In the genomic region with DNA sequence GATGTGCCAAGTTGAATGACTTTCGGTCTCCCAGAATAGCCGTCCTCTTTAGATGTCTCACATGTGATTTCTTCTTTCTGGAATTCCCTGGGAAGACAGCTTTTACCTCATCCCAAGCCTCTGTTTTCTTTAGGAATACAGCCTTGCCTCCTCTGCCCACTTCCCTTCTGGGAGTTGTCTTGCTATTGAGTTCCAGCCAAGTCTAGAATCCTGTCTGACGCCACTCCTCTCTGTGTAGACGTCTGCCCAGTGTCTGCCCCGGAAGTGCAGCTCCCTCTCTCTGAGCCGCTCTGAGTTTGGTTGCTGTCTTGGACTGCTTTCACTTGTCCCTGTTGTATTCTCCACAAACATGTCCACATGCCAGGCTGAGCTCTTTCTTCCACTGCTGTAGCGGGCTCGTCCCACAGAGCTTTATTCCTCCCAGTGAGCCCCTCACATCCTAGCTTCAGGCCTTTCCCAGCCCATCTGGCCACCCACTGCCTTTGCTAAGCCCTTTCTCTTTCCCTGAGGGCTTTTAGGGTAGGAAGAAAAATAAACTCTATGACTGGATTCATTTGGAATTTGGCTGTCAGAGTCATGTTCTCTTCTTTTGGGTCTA, we compare ENCODE assay signal across 8 cellular contexts. TPM values are rescaled to one million over a fixed set of nuclear protein-coding genes. Genes with fewer than 3 reads are reported as not detected.
DNase-seq lines count a peak whose midpoint lies in the region; ATAC-seq and TF ChIP-seq lines count a peak whose summit lies in the region.

No MANE protein-coding gene starts in this region.

- H3K4me3 ChIP-seq in psoas muscle, result peak overlapping the region; percentile 26

- H3K36me3 Mint-ChIP-seq in activated CD4-positive, alpha-beta T cell treated with anti-CD3 and anti-CD28 coated beads, Interleukin-2, amount 10 ng/mL, durations not matched to agents 24 days and 14 days (ENCODE audit: low read depth), result no peaks in the 10 kb centered on the region

- H3K4me1 Mint-ChIP-seq in activated CD4-positive, alpha-beta T cell treated with anti-CD3 and anti-CD28 coated beads, Interleukin-2, amount 10 ng/mL, durations not matched to agents 24 days and 14 days, result no peaks in the 10 kb centered on the region

- no peak for TF ChIP-seq CTCF in VCaP (conservative IDR thresholded peaks at IDR 0.05)
- TF ChIP-seq CTCF in psoas muscle (IDR thresholded peaks at IDR 0.05), result no peak

- WGBS in psoas muscle, 3 donors, result 10 to 21% (median 11%) methylated on average over 8 of the region's 8 CpGs

- DNase-seq in Daoy (ENCODE audit: low read depth) (peak; percentile 82), globus pallidus (ENCODE audit: low spot score) (peak; percentile 52), psoas muscle (peak; percentile 43 to 69), inferior parietal cortex (ENCODE audit: extremely low spot score) (no peak), NOMO-1 treated with dmso at 0.1 percent for 144 hours (lab: John Stamatoyannopoulos, UW; ENCODE audit: unreplicated experiment) (no peak)
- DNase-seq in activated CD4-positive, alpha-beta T cell treated with anti-CD3 and anti-CD28 coated beads, Interleukin-2, amount 10 ng/mL, durations not matched to agents 24 days and 14 days, result no peak
- DNase-seq in stimulated activated CD4-positive, alpha-beta T cell treated with anti-CD3 and anti-CD28 coated beads, Interleukin-12 subunit alpha, Interleukin-12 subunit beta, amount 100 ng/mL, for 4 hours, result no peak

- no peaks in the 10 kb centered on the region for H3K27me3 ChIP-seq in psoas muscle (ENCODE audit: insufficient read depth in 3 of 3, low read length in 2 of 3)

- ATAC-seq in psoas muscle, result peak in 3 of 4 donors; percentile 72 to 76 (median 75)

- no peaks in the 10 kb centered on the region for H3K9me3 ChIP-seq in psoas muscle

- no peaks in the 10 kb centered on the region for H3K9me3 Mint-ChIP-seq in activated CD4-positive, alpha-beta T cell treated with anti-CD3 and anti-CD28 coated beads, Interleukin-2, amount 10 ng/mL, durations not matched to agents 24 days and 14 days

- peak overlapping the region; percentile 84 for H3K27ac ChIP-seq in VCaP
- H3K27ac ChIP-seq in psoas muscle, result peak overlapping the region; percentile 39

- H3K4me1 ChIP-seq in psoas muscle, result no peaks in the 10 kb centered on the region

- no peak overlapping the region for H3K27ac Mint-ChIP-seq in activated CD4-positive, alpha-beta T cell treated with anti-CD3 and anti-CD28 coated beads, Interleukin-2, amount 10 ng/mL, durations not matched to agents 24 days and 14 days

- H3K36me3 ChIP-seq in psoas muscle (ENCODE audit: insufficient read depth in 1 of 2, low read depth in 1 of 2), result no peaks in the 10 kb centered on the region

- H3K4me3 Mint-ChIP-seq in activated CD4-positive, alpha-beta T cell treated with anti-CD3 and anti-CD28 coated beads, Interleukin-2, amount 10 ng/mL, durations not matched to agents 24 days and 14 days, result no peak overlapping the region

- H3K27me3 Mint-ChIP-seq in activated CD4-positive, alpha-beta T cell treated with anti-CD3 and anti-CD28 coated beads, Interleukin-2, amount 10 ng/mL, durations not matched to agents 24 days and 14 days, result peaks cover 19% of the 10 kb centered on the region

- intact Hi-C loops in psoas muscle (cut with DNase I), result no loop called here
- intact Hi-C loops in activated CD4-positive, alpha-beta T cell treated with anti-CD3 and anti-CD28 coated beads, Interleukin-2, amount 10 ng/mL, durations not matched to agents 24 days and 14 days (cut with micrococcal nuclease), result no loop called here

RNA-seq across cellular contexts. Expression of a gene that starts 9.0 kb away (rescaled TPM):
- total RNA-seq in Daoy (2014; rRNA removed; shearing (Covaris generic)), result 173 and 263 TPM in 2 replicates
- total RNA-seq in psoas muscle, result 100 to 1,000 TPM in 2 of 4 donors, 10 to 100 TPM in 2; 89.0 to 152 (median 101) TPM
- 100 to 1,000 TPM in 1 of 3 donors, 10 to 100 TPM in 2; 82.4 to 175 (median 93.7) TPM for polyA plus RNA-seq in psoas muscle
- not detected in 2 replicates for total RNA-seq in activated CD4-positive, alpha-beta T cell treated with anti-CD3 and anti-CD28 coated beads, Interleukin-2, amount 10 ng/mL, durations not matched to agents 24 days and 14 days

Comparison
In these comparisons a context has a peak if more than half of its experiments do, and no peak if none do; other contexts are left out.
1. DNase-seq: peak in Daoy (single experiment), globus pallidus (single experiment) and psoas muscle (2 of 2); none in activated CD4-positive, alpha-beta T cell treated with anti-CD3 and anti-CD28 coated beads, Interleukin-2, amount 10 ng/mL, durations not matched to agents 24 days and 14 days (single experiment), inferior parietal cortex (single experiment), stimulated activated CD4-positive, alpha-beta T cell treated with anti-CD3 and anti-CD28 coated beads, Interleukin-12 subunit alpha, Interleukin-12 subunit beta, amount 100 ng/mL, for 4 hours (single experiment) and NOMO-1 treated with dmso at 0.1 percent for 144 hours (single experiment).
2. RNA of a gene that starts 9.0 kb away (total RNA-seq): 173 to 263 TPM in Daoy and 89.0 to 152 TPM in psoas muscle; not detected in activated CD4-positive, alpha-beta T cell treated with anti-CD3 and anti-CD28 coated beads, Interleukin-2, amount 10 ng/mL, durations not matched to agents 24 days and 14 days; every median in the first group is over 10 times any median in the second.